In genomic region chr3:39668420-39668819, GRCh38 we compare ENCODE assay signal across 9 cellular contexts.
DNase-seq lines count a peak whose midpoint lies in the region; ATAC-seq, FAIRE-seq and TF ChIP-seq lines count a peak whose summit lies in the region.
"Had no signal": no experiment of that assay in that cellular context is flagged by ENCODE, and none has a peak within 500 bp of the region (broad histone marks: within the 10 kb centered on the region; RNA-seq: fewer than 3 reads in every experiment).

No MANE protein-coding gene starts in this region.

- no peak for FAIRE-seq in bronchial epithelial cell (lab: Jason Lieb, UNC)

- DNase-seq in NCI-H1417 (lab: John Stamatoyannopoulos, UW) (peak; percentile 2 to 49 (median 47)), NCI-H1417 treated with DMSO at 0.1 percent for 48 hours (lab: John Stamatoyannopoulos, UW) (no peak), NOMO-1 treated with DMSO at 0.1 percent for 48 hours (lab: John Stamatoyannopoulos, UW; ENCODE audit: unreplicated experiment) (peak; percentile 24), bronchial epithelial cell (ENCODE audit: low read depth) (peak; percentile 59), mesendoderm (peak; percentile 66)
- no peak for DNase-seq in activated naive CD4-positive, alpha-beta T cell (lab: John Stamatoyannopoulos, UW)

- H4K5ac ChIP-seq in mesendoderm (ENCODE audit: low read length) = no peak overlapping the region

- no peak overlapping the region for H3K27ac ChIP-seq in mesendoderm (ENCODE audit: low read depth, low read length)
- H3K27ac ChIP-seq: BLaER1 treated with 17β-estradiol and CSF1 and Interleukin-3, amounts not matched to agents 10 nM and 100 nM had no signal

- H2AK5ac ChIP-seq in mesendoderm (ENCODE audit: low read length) = no peak overlapping the region

- H3K4me3 ChIP-seq in bronchial epithelial cell (ENCODE audit: low read depth, low read length) (no peak overlapping the region), mesendoderm (ENCODE audit: low read length) (no peak overlapping the region)
- H3K4me3 ChIP-seq: BLaER1 treated with 17β-estradiol and CSF1 and Interleukin-3, amounts not matched to agents 10 nM and 100 nM had no signal

- no peak overlapping the region for H2BK5ac ChIP-seq in mesendoderm (ENCODE audit: low read length)

- H3K18ac ChIP-seq in mesendoderm (ENCODE audit: low read length) = peak overlapping the region; percentile 39

- no peak overlapping the region for H3K23ac ChIP-seq in mesendoderm (ENCODE audit: low read length)

- peak; percentile 72 for TF ChIP-seq CTCF in bronchial epithelial cell (IDR thresholded peaks at IDR 0.05; ENCODE audit: insufficient read depth, low read length, severe bottlenecking)

- H4K8ac ChIP-seq in mesendoderm (ENCODE audit: low read depth, low read length) = no peak overlapping the region

- no peak overlapping the region for H3K4ac ChIP-seq in mesendoderm (ENCODE audit: low read depth, low read length)

- no peak overlapping the region for H3K56ac ChIP-seq in mesendoderm (ENCODE audit: low read length)

- no peak overlapping the region for H2BK120ac ChIP-seq in mesendoderm (ENCODE audit: low read depth, low read length)

- no peak overlapping the region for H3K9ac ChIP-seq in mesendoderm (ENCODE audit: low read length)
- H3K9ac ChIP-seq: BLaER1 treated with 17β-estradiol and CSF1 and Interleukin-3, amounts not matched to agents 10 nM and 100 nM had no signal

- no peak overlapping the region for H2BK15ac ChIP-seq in mesendoderm (replicated peaks; ENCODE audit: low read depth)

- peak; percentile 75 for ATAC-seq in HG02798 (IDR thresholded peaks at IDR 0.05; ENCODE audit: poor library complexity, unreplicated experiment)
- ATAC-seq in GM19463 (IDR thresholded peaks at IDR 0.05; ENCODE audit: unreplicated experiment) = no peak

- peaks cover 2% of the 10 kb centered on the region for H3K4me1 ChIP-seq in mesendoderm (ENCODE audit: control insufficient read depth, low read depth, low read length)

- no peaks in the 10 kb centered on the region for H3K36me3 ChIP-seq in bronchial epithelial cell (ENCODE audit: control insufficient read depth, insufficient read depth, low read length)
- H3K36me3 ChIP-seq in mesendoderm (ENCODE audit: control insufficient read depth, insufficient read depth, low read length) = no peaks in the 10 kb centered on the region
- H3K36me3 ChIP-seq: BLaER1 treated with 17β-estradiol and CSF1 and Interleukin-3, amounts not matched to agents 10 nM and 100 nM had no signal

- H3K79me1 ChIP-seq in mesendoderm (ENCODE audit: low read length) = no peaks in the 10 kb centered on the region

- no CpG with 5 or more reads among the region's 5 CpGs for WGBS in mesendoderm (ENCODE audit: extremely low coverage, insufficient coverage, low lambda C conversion rate)

- no peak overlapping the region for H3K4me2 ChIP-seq in mesendoderm (ENCODE audit: low read length)
- H3K4me2 ChIP-seq: BLaER1 treated with 17β-estradiol and CSF1 and Interleukin-3, amounts not matched to agents 10 nM and 100 nM had no signal

- H3K27me3 ChIP-seq in bronchial epithelial cell (ENCODE audit: control insufficient read depth, insufficient read depth, low read length) (no peaks in the 10 kb centered on the region), mesendoderm (ENCODE audit: insufficient read depth, low read length, poor library complexity) (no peaks in the 10 kb centered on the region)
- H3K27me3 ChIP-seq: BLaER1 treated with 17β-estradiol and CSF1 and Interleukin-3, amounts not matched to agents 10 nM and 100 nM had no signal

- H3K79me2 ChIP-seq in mesendoderm (ENCODE audit: control insufficient read depth, insufficient read depth, low read length) = no peaks in the 10 kb centered on the region

Comparison
In these comparisons a context has a peak if more than half of its experiments do, and no peak if none do; other contexts are left out.
1. DNase-seq: peak in NCI-H1417 (3 of 3), NOMO-1 treated with DMSO at 0.1 percent for 48 hours (single experiment), bronchial epithelial cell (single experiment) and mesendoderm (single experiment); none in NCI-H1417 treated with DMSO at 0.1 percent for 48 hours (single experiment) and activated naive CD4-positive, alpha-beta T cell (0 of 4).